Comparison of ENCODE assay signal across 1 cellular context in the genomic region with DNA sequence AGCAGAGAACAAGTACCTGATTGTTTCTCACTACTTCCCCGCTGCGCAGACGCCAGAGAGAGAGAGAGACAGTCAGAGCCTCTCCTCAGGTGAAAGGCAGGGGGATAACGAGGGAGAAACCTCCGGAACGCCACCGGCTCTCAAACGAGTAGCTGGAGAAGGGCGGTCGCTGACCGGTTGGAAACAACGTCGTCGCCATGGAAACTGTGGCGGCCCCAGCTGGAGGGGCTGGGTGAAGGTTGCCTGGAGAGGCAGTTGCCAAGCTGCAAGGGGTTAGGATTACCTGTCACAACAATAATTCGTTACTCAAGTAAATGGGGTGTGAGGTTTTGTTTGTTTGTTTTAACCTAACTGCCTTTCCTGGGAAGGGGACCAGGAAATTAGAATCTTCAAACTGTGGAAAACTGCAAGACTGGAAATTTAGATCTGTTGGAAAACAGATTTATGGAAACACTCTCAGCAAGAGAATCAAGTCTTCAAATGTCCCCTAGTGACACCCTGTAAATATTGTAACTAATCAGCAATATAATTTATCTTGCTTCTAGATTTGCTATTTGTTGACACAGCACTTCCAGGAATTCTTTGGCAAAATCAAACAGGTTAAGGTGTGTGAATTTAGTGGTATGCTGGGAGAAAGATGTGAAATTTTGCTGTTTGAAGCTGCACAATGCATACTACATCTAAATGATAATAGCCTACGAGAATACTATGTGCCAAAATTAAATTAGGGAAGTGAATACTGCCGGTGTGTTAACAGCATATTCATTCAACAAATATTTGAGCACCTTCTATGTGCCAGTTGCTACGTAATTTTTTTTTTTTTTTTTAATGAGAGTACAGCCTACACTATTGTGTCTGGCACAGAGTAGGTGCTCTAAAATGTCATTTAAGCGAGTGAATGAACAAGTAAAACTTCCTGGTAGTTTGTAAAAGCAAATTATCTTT.
TF ChIP-seq lines count a peak whose summit lies in the region.

A gene with protein sequence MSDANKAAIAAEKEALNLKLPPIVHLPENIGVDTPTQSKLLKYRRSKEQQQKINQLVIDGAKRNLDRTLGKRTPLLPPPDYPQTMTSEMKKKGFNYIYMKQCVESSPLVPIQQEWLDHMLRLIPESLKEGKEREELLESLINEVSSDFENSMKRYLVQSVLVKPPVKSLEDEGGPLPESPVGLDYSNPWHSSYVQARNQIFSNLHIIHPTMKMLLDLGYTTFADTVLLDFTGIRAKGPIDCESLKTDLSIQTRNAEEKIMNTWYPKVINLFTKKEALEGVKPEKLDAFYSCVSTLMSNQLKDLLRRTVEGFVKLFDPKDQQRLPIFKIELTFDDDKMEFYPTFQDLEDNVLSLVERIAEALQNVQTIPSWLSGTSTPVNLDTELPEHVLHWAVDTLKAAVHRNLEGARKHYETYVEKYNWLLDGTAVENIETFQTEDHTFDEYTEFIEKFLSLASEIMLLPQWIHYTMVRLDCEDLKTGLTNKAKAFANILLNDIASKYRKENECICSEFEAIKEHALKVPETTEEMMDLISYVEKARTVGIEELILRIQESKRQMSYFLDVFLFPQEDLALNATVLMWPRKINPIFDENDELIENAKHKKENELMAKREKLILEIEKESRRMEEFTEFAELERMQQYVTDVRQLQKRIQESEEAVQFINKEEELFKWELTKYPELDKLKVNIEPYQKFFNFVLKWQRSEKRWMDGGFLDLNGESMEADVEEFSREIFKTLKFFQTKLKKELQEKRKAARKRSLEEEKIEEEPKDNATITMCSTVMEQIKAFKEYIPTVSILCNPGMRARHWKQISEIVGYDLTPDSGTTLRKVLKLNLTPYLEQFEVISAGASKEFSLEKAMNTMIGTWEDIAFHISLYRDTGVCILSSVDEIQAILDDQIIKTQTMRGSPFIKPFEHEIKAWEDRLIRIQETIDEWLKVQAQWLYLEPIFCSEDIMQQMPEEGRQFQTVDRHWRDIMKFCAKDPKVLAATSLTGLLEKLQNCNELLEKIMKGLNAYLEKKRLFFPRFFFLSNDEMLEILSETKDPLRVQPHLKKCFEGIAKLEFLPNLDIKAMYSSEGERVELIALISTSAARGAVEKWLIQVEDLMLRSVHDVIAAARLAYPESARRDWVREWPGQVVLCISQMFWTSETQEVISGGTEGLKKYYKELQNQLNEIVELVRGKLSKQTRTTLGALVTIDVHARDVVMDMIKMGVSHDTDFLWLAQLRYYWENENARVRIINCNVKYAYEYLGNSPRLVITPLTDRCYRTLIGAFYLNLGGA (N-terminal part only) (minus strand): TSS at position 164 of the 945 bp plus-strand sequence. CDS start 1,474 bp downstream, outside the sequence.

TF ChIP-seq in neural cell, 6 proteins besides CTCF, POLR2A, EP300 and RAD21 (continued from another document):
- TF ChIP-seq, protein P1, sequence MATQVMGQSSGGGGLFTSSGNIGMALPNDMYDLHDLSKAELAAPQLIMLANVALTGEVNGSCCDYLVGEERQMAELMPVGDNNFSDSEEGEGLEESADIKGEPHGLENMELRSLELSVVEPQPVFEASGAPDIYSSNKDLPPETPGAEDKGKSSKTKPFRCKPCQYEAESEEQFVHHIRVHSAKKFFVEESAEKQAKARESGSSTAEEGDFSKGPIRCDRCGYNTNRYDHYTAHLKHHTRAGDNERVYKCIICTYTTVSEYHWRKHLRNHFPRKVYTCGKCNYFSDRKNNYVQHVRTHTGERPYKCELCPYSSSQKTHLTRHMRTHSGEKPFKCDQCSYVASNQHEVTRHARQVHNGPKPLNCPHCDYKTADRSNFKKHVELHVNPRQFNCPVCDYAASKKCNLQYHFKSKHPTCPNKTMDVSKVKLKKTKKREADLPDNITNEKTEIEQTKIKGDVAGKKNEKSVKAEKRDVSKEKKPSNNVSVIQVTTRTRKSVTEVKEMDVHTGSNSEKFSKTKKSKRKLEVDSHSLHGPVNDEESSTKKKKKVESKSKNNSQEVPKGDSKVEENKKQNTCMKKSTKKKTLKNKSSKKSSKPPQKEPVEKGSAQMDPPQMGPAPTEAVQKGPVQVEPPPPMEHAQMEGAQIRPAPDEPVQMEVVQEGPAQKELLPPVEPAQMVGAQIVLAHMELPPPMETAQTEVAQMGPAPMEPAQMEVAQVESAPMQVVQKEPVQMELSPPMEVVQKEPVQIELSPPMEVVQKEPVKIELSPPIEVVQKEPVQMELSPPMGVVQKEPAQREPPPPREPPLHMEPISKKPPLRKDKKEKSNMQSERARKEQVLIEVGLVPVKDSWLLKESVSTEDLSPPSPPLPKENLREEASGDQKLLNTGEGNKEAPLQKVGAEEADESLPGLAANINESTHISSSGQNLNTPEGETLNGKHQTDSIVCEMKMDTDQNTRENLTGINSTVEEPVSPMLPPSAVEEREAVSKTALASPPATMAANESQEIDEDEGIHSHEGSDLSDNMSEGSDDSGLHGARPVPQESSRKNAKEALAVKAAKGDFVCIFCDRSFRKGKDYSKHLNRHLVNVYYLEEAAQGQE (IDR thresholded peaks at IDR 0.05; ENCODE audit: borderline replicate concordance), result no peak
